8 cellular contexts compared by ENCODE assay signal in genomic region chr2:207710814-207711740, GRCh38. TPM values are rescaled to one million over a fixed set of nuclear protein-coding genes. Genes with fewer than 3 reads are reported as not detected.
DNase-seq lines count a peak whose midpoint lies in the region; ATAC-seq, FAIRE-seq and TF ChIP-seq lines count a peak whose summit lies in the region.

Gene CCNYL1 (plus strand): TSS chr2:207711640. CDS start chr2:207711897, 257 bp downstream.

- POLR2A ChIA-PET in activated CD4-positive, alpha-beta T cell treated with anti-CD3 and anti-CD28 coated beads for 36 hours (lab: Charles Lee) = interaction anchor here (0.7 to 1.2 kb wide), 5 partner anchors 10 to 179 kb away, joined by 3 to 10 read pairs (median 3); partner anchors contain the start of gene METTL21A

- DNase-seq in AG20443 (ENCODE audit: low spot score) (peak; percentile 100), NCI-H510A (lab: John Stamatoyannopoulos, UW) (peak; percentile 98), kidney glomerular epithelial cell (lab: John Stamatoyannopoulos, UW) (peak; percentile 94)
- peak; percentile 99 for DNase-seq in activated CD4-positive, alpha-beta T cell treated with anti-CD3 and anti-CD28 coated beads for 36 hours
- DNase-seq in stimulated activated CD4-positive, alpha-beta T cell treated with anti-CD3 and anti-CD28 coated beads, Interleukin-1b, Interleukin-23, amount 100 ng/mL, for 1 hour (ENCODE audit: low read depth in 2 of 2) = peak; percentile 82 to 93

- CTCF ChIA-PET in activated CD4-positive, alpha-beta T cell treated with anti-CD3 and anti-CD28 coated beads for 36 hours (lab: Charles Lee) = interaction anchor here (0.5 to 1.6 kb wide), 10 partner anchors 8 to 364 kb away, joined by 3 to 8 read pairs (median 3); partner anchors contain the start of gene METTL21A

- peaks cover 25% of the 10 kb centered on the region for H3K4me1 Mint-ChIP-seq in activated CD4-positive, alpha-beta T cell treated with anti-CD3 and anti-CD28 coated beads for 36 hours

- intact Hi-C loops in activated CD4-positive, alpha-beta T cell treated with anti-CD3 and anti-CD28 coated beads for 36 hours (cut with DNase I, micrococcal nuclease) = loop anchor here (1.0 to 5.0 kb wide), 9 partner anchors 23 to 1552 kb away; partner anchors contain the start of genes METTL21A (in 2 of the 2), CREB1 (in 1 of the 2), EEF1B2 (in 1 of the 2) and FZD5 (in 1 of the 2)

- peak; percentile 90 for TF ChIP-seq POLR2A in GM19099 (IDR thresholded peaks at IDR 0.05; ENCODE audit: extremely low read depth, insufficient read length, low read depth)

- FAIRE-seq in colon (lab: Jason Lieb, UNC) = peak; percentile 53

- peak within 1 kb of the TSS; percentile 83 for H3K4me3 Mint-ChIP-seq in activated CD4-positive, alpha-beta T cell treated with anti-CD3 and anti-CD28 coated beads for 36 hours

- no peaks in the 10 kb centered on the region for H3K27me3 Mint-ChIP-seq in activated CD4-positive, alpha-beta T cell treated with anti-CD3 and anti-CD28 coated beads for 36 hours

- H3K27ac Mint-ChIP-seq in activated CD4-positive, alpha-beta T cell treated with anti-CD3 and anti-CD28 coated beads for 36 hours = peak within 1 kb of the TSS; percentile 88

- H3K9me3 Mint-ChIP-seq in activated CD4-positive, alpha-beta T cell treated with anti-CD3 and anti-CD28 coated beads for 36 hours (ENCODE audit: low read depth) = no peaks in the 10 kb centered on the region

- peak; percentile 97 for ATAC-seq in HG03432 (IDR thresholded peaks at IDR 0.05; ENCODE audit: unreplicated experiment)
- peak; percentile 99 for ATAC-seq in activated CD4-positive, alpha-beta T cell treated with anti-CD3 and anti-CD28 coated beads for 36 hours

- peaks cover 6% of the 10 kb centered on the region for H3K36me3 Mint-ChIP-seq in activated CD4-positive, alpha-beta T cell treated with anti-CD3 and anti-CD28 coated beads for 36 hours (ENCODE audit: low read depth)

RNA-seq across cellular contexts. Expression of gene CCNYL1, which starts in this region (rescaled TPM):
- total RNA-seq in activated CD4-positive, alpha-beta T cell treated with anti-CD3 and anti-CD28 coated beads for 36 hours = 1 to 10 TPM; 4.0 to 5.5 TPM

Comparison
In these comparisons a context has a peak if more than half of its experiments do, and no peak if none do; other contexts are left out.
1. Peak in every context shown above with its lines: DNase-seq and ATAC-seq.